ENCODE assay signal across 9 cellular contexts in the genomic region with DNA sequence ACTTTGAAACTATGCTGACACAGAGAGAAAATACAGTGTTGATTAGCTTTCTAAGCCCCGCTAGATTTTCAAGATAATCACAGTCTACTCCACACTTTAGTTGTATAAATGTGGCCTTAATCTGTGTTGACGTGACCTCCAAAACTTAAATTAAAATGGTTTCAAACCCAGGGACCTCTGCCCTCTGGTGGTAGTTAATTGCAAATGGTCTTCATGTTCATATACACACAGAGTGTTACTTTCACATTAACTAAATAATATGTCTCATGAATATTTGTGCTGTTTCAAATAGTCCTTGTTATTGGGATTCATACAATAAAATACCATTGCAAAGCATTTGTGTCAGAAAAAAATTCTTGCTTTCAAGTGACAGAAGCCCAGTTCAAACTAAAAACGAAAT.
DNase-seq lines count a peak whose midpoint lies in the region; ATAC-seq and TF ChIP-seq lines count a peak whose summit lies in the region.
"Had no signal": no experiment of that assay in that cellular context is flagged by ENCODE, and none has a peak within 500 bp of the region (broad histone marks: within the 10 kb centered on the region; RNA-seq: fewer than 3 reads in every experiment).

No MANE protein-coding gene starts in this region.

- H3K4me3 ChIP-seq in left lung = no peak overlapping the region

- TF ChIP-seq CTCF in left lung (IDR thresholded peaks at IDR 0.05) = peak; percentile 28

- no peak overlapping the region for H3K27ac ChIP-seq in left lung

- no peaks in the 10 kb centered on the region for H3K9me3 ChIP-seq in left lung

- intact Hi-C loops in left lung (cut with DNase I) = no loop called here

- ATAC-seq in left lung = no peak
- no peak for ATAC-seq in HG02981 (IDR thresholded peaks at IDR 0.05; ENCODE audit: unreplicated experiment)
- ATAC-seq in GM18873 (IDR thresholded peaks at IDR 0.05; ENCODE audit: low FRiP score, unreplicated experiment) = no peak

- H3K4me1 ChIP-seq in left lung = no peaks in the 10 kb centered on the region

- H3K36me3 ChIP-seq in left lung = no peaks in the 10 kb centered on the region

- DNase-seq in ELR (ENCODE audit: low read depth) (peak; percentile 7), H4 (ENCODE audit: low spot score) (peak; percentile 6), SW480 (ENCODE audit: low spot score) (peak; percentile 1), left lung (no peak), SKM-1 treated with dmso at 0.1 percent for 144 hours (lab: John Stamatoyannopoulos, UW; ENCODE audit: unreplicated experiment) (no peak), DMS153 treated with DMSO at 0.1 percent for 48 hours (lab: John Stamatoyannopoulos, UW; ENCODE audit: unreplicated experiment) (no peak)
- DNase-seq: activated CD8-positive, alpha-beta memory T cell treated with anti-CD3 and anti-CD28 coated beads, Interleukin-2, amount 50 U/mL, for 48 hours had no signal

- H3K27me3 ChIP-seq in left lung = no peaks in the 10 kb centered on the region

Comparison
In these comparisons a context has a peak if more than half of its experiments do, and no peak if none do; other contexts are left out.
1. DNase-seq: peak in ELR (single experiment), H4 (single experiment) and SW480 (single experiment); none in left lung (0 of 2), SKM-1 treated with dmso at 0.1 percent for 144 hours (single experiment) and DMS153 treated with DMSO at 0.1 percent for 48 hours (single experiment).